ENCODE assay signal across 27 cellular contexts in the genomic region with DNA sequence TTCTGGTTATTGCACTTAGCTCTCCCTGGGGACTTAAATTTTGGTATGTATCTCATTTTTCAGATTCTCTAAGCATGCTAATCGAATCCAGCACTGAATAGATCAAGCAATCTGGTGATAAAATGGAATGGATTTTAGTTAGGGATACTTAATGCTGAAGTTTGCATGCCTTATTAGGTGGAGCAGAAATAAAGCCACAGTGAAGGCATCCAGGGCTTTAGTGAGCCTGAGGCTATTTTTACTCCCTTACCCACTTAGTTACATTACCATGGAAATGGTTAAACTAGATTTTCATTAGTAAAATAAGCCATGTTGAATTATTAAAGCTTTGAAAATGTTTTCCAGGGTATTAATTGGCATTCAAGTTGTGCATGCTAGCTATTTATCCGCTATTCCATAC.
"Had no signal": no experiment of that assay in that cellular context is flagged by ENCODE, and none has a peak within 500 bp of the region (broad histone marks: within the 10 kb centered on the region; RNA-seq: fewer than 3 reads in every experiment).

No MANE protein-coding gene starts in this region.

- H3K27ac Mint-ChIP-seq: activated B cell treated with CpG ODN at 0.5 μM for 24 hours; activated CD4-positive, alpha-beta T cell treated with anti-CD3 and anti-CD28 coated beads, Interleukin-2, amount 10 ng/mL, durations not matched to agents 24 days and 14 days; activated CD8-positive, alpha-beta memory T cell treated with anti-CD3 and anti-CD28 coated beads, Interleukin-2, amount 10 ng/mL, durations not matched to agents 7 days and 5 days; activated naive CD4-positive, alpha-beta T cell treated with anti-CD3 and anti-CD28 coated beads, Interleukin-2, amount 50 U/mL, for 24 hours; activated T-cell treated with anti-CD3 and anti-CD28 coated beads, Interleukin-2, amount 50 U/mL, for 24 hours; activated T-helper 1 cell treated with anti-CD3 and anti-CD28 coated beads, Interleukin-12 subunit alpha, Interleukin-12 subunit beta, Interleukin-2, Interleukin-4 antibody, amounts not matched to agents 30 ng/mL and 10 ng/mL and 1 ng/mL, durations not matched to agents 14 hours and 24 hours and 36 hours had no signal

- FAIRE-seq: bronchial epithelial cell, K562, TTC549 had no signal

- H3K4me1 ChIP-seq: SJSA1 had no signal

- H3K36me3 Mint-ChIP-seq: activated CD8-positive, alpha-beta memory T cell treated with anti-CD3 and anti-CD28 coated beads, Interleukin-2, amount 10 ng/mL, durations not matched to agents 7 days and 5 days; activated naive CD4-positive, alpha-beta T cell treated with anti-CD3 and anti-CD28 coated beads, Interleukin-2, amount 50 U/mL, for 24 hours had no signal

- DNase-seq: activated B cell treated with CpG ODN at 0.5 μM for 24 hours; activated CD4-positive, alpha-beta T cell treated with anti-CD3 and anti-CD28 coated beads for 1 hour; activated CD4-positive, alpha-beta T cell treated with anti-CD3 and anti-CD28 coated beads, Interleukin-2, amount 10 ng/mL, durations not matched to agents 24 days and 14 days; activated CD4-positive, alpha-beta T cell treated with anti-CD3 and anti-CD28 coated beads, Interleukin-2, amount 50 U/mL, for 48 hours; activated CD8-positive, alpha-beta memory T cell treated with anti-CD3 and anti-CD28 coated beads, Interleukin-2, amount 10 ng/mL, durations not matched to agents 7 days and 5 days; activated effector memory CD4-positive, alpha-beta T cell treated with Interleukin-2 at 50 U/mL for 16 hours; activated naive CD4-positive, alpha-beta T cell; activated T-cell treated with anti-CD3 and anti-CD28 coated beads, Interleukin-2, amount 50 U/mL, for 24 hours; aorta; Karpas-422; MM.1S; NCI-H2029; NCI-H524 treated with DMSO at 0.1 percent for 48 hours; NCI-H774; NK-92 treated with Interleukin-12 subunit alpha and Interleukin-12 subunit beta, amount 100 ng/mL, for 24 hours; OCI-M1; Right ventricle myocardium superior; T-helper 2 cell; T1000 had no signal

- H3K9me3 Mint-ChIP-seq: activated B cell treated with CpG ODN at 0.5 μM for 24 hours; activated CD4-positive, alpha-beta T cell treated with anti-CD3 and anti-CD28 coated beads, Interleukin-2, amount 10 ng/mL, durations not matched to agents 24 days and 14 days; activated naive CD4-positive, alpha-beta T cell treated with anti-CD3 and anti-CD28 coated beads, Interleukin-2, amount 50 U/mL, for 24 hours; activated T-cell treated with anti-CD3 and anti-CD28 coated beads, Interleukin-2, amount 50 U/mL, for 24 hours; activated T-helper 1 cell treated with anti-CD3 and anti-CD28 coated beads, Interleukin-12 subunit alpha, Interleukin-12 subunit beta, Interleukin-2, Interleukin-4 antibody, amounts not matched to agents 30 ng/mL and 10 ng/mL and 1 ng/mL, durations not matched to agents 14 hours and 24 hours and 36 hours; central memory CD8-positive, alpha-beta T cell had no signal

- H3K4me3 Mint-ChIP-seq: activated B cell treated with CpG ODN at 0.5 μM for 24 hours; activated CD4-positive, alpha-beta T cell treated with anti-CD3 and anti-CD28 coated beads, Interleukin-2, amount 10 ng/mL, durations not matched to agents 24 days and 14 days; activated CD8-positive, alpha-beta memory T cell treated with anti-CD3 and anti-CD28 coated beads, Interleukin-2, amount 10 ng/mL, durations not matched to agents 7 days and 5 days; activated naive CD4-positive, alpha-beta T cell treated with anti-CD3 and anti-CD28 coated beads, Interleukin-2, amount 50 U/mL, for 24 hours; activated T-cell treated with anti-CD3 and anti-CD28 coated beads, Interleukin-2, amount 50 U/mL, for 24 hours; activated T-helper 1 cell treated with anti-CD3 and anti-CD28 coated beads, Interleukin-12 subunit alpha, Interleukin-12 subunit beta, Interleukin-2, Interleukin-4 antibody, amounts not matched to agents 30 ng/mL and 10 ng/mL and 1 ng/mL, durations not matched to agents 14 hours and 24 hours and 36 hours; central memory CD8-positive, alpha-beta T cell had no signal

- H3K9me3 ChIP-seq: SJSA1 had no signal

- H3K27me3 ChIP-seq: SJSA1 had no signal

- ATAC-seq: activated CD8-positive, alpha-beta memory T cell treated with anti-CD3 and anti-CD28 coated beads, Interleukin-2, amount 10 ng/mL, durations not matched to agents 7 days and 5 days; K562; Panc1 had no signal

- H3K4me3 ChIP-seq: K562, SJSA1 had no signal

- H3K36me3 ChIP-seq: SJSA1 had no signal

- H3K4me1 Mint-ChIP-seq: activated B cell treated with CpG ODN at 0.5 μM for 24 hours; activated CD4-positive, alpha-beta T cell treated with anti-CD3 and anti-CD28 coated beads, Interleukin-2, amount 10 ng/mL, durations not matched to agents 24 days and 14 days; activated CD8-positive, alpha-beta memory T cell treated with anti-CD3 and anti-CD28 coated beads, Interleukin-2, amount 10 ng/mL, durations not matched to agents 7 days and 5 days; activated naive CD4-positive, alpha-beta T cell treated with anti-CD3 and anti-CD28 coated beads, Interleukin-2, amount 50 U/mL, for 24 hours; central memory CD8-positive, alpha-beta T cell had no signal
